ENCODE assay signal across 11 cellular contexts in genomic region chr6:7196019-7196402, GRCh38.
A peak's percentile ranks its signal among the peaks of the same experiment; 100 is the strongest.
DNase-seq lines count a peak whose midpoint lies in the region; ATAC-seq and TF ChIP-seq lines count a peak whose summit lies in the region.
"Had no signal": no experiment of that assay in that cellular context is flagged by ENCODE, and none has a peak within 500 bp of the region (broad histone marks: within the 10 kb centered on the region; RNA-seq: fewer than 3 reads in every experiment).

No MANE protein-coding gene starts in this region.

- CTCF ChIA-PET in CD4-positive, alpha-beta memory T cell (lab: Charles Lee; ENCODE audit: partially characterized antibody): interaction anchor here (0.5 kb wide), 1 partner anchor 28 kb away, joined by 4 read pairs; no protein-coding TSS in a partner anchor
- CTCF ChIA-PET in Calu3 (lab: Charles Lee): interaction anchor here (0.7 kb wide), 1 partner anchor 317 kb away, joined by 3 read pairs; no protein-coding TSS in a partner anchor

- H3K4me3 ChIP-seq in CD4-positive, alpha-beta memory T cell (ENCODE audit: low read length in 2 of 2): no peak overlapping the region
- H3K4me3 ChIP-seq in HUES6 (ENCODE audit: low read depth, low read length): no peak overlapping the region
- H3K4me3 ChIP-seq: lung had no signal

- H3K4me3 Mint-ChIP-seq in CD4-positive, alpha-beta memory T cell: peak overlapping the region in 4 of 8 donors; percentile 45 to 62 (median 53)
- H3K4me3 Mint-ChIP-seq in central memory CD8-positive, alpha-beta T cell: peak overlapping the region; percentile 18
- no peak overlapping the region for H3K4me3 Mint-ChIP-seq in mesothelial cell of epicardium
- no peak overlapping the region for H3K4me3 Mint-ChIP-seq in progenitor cell of endocrine pancreas (ENCODE audit: low read depth)
- no peak overlapping the region for H3K4me3 Mint-ChIP-seq in Calu3 (ENCODE audit: low read depth, unreplicated experiment)

- TF ChIP-seq CTCF in mesothelial cell of epicardium (IDR thresholded peaks at IDR 0.05; ENCODE audit: unreplicated experiment): no peak
- TF ChIP-seq CTCF in progenitor cell of endocrine pancreas (IDR thresholded peaks at IDR 0.05; ENCODE audit: unreplicated experiment): no peak
- TF ChIP-seq CTCF in Calu3 (IDR thresholded peaks at IDR 0.05; ENCODE audit: unreplicated experiment): no peak

- no peaks in the 10 kb centered on the region for H3K36me3 ChIP-seq in CD4-positive, alpha-beta memory T cell (ENCODE audit: insufficient read depth, low read length)
- H3K36me3 ChIP-seq in HUES6 (ENCODE audit: control insufficient read depth, insufficient read depth, low read length): peaks cover 12% of the 10 kb centered on the region

- intact Hi-C loops in CD4-positive, alpha-beta memory T cell (cut with micrococcal nuclease): no loop called here
- intact Hi-C loops in Calu3 (cut with micrococcal nuclease; ENCODE audit: unreplicated experiment): no loop called here

- H3K27me3 ChIP-seq in CD4-positive, alpha-beta memory T cell (ENCODE audit: insufficient read depth, low read length): no peaks in the 10 kb centered on the region
- no peaks in the 10 kb centered on the region for H3K27me3 ChIP-seq in HUES6 (ENCODE audit: control insufficient read depth, insufficient read depth, low read length)

- peaks cover 4% of the 10 kb centered on the region for H3K4me1 ChIP-seq in CD4-positive, alpha-beta memory T cell (ENCODE audit: insufficient read depth, low read length)
- H3K4me1 ChIP-seq in HUES6 (ENCODE audit: control insufficient read depth, insufficient read depth, low read length): peaks cover 8% of the 10 kb centered on the region; the same call in 1 of the 2 replicates

- peaks cover 16 to 38% (median 27%) of the 10 kb centered on the region in 4 donors for H3K4me1 Mint-ChIP-seq in CD4-positive, alpha-beta memory T cell
- H3K4me1 Mint-ChIP-seq in central memory CD8-positive, alpha-beta T cell: peaks cover 29% of the 10 kb centered on the region
- H3K4me1 Mint-ChIP-seq in mesothelial cell of epicardium (peaks cover 22% of the 10 kb centered on the region), progenitor cell of endocrine pancreas (ENCODE audit: low read depth) (peaks cover 21% of the 10 kb centered on the region), Calu3 (ENCODE audit: low read depth, unreplicated experiment) (peaks cover 6% of the 10 kb centered on the region)

- POLR2A ChIA-PET in CD4-positive, alpha-beta memory T cell (lab: Charles Lee; ENCODE audit: partially characterized antibody): no interaction called here

- BruUV-seq in Calu3 (replicated peaks; lab: Mats Ljungman, UMichigan): no TSS peak

- H3K9me3 Mint-ChIP-seq in CD4-positive, alpha-beta memory T cell: no peaks in the 10 kb centered on the region
- no peaks in the 10 kb centered on the region for H3K9me3 Mint-ChIP-seq in central memory CD8-positive, alpha-beta T cell
- H3K9me3 Mint-ChIP-seq in mesothelial cell of epicardium (no peaks in the 10 kb centered on the region), progenitor cell of endocrine pancreas (ENCODE audit: low read depth) (no peaks in the 10 kb centered on the region), Calu3 (ENCODE audit: low read depth, unreplicated experiment) (no peaks in the 10 kb centered on the region)

- no peak overlapping the region for H3K27ac ChIP-seq in CD4-positive, alpha-beta memory T cell (ENCODE audit: low read depth, low read length)
- 0 out of 2 replicates have a peak overlapping the region, but pooled peaks have one; percentile 9 for H3K27ac ChIP-seq in HUES6 (ENCODE audit: low read depth, low read length)

- ATAC-seq in central memory CD8-positive, alpha-beta T cell (replicated peaks; ENCODE audit: extremely low read depth, poor library complexity, severe bottlenecking): no peak
- ATAC-seq in GM19023 (IDR thresholded peaks at IDR 0.05; ENCODE audit: unreplicated experiment): no peak
- ATAC-seq in HG03439 (IDR thresholded peaks at IDR 0.05; ENCODE audit: unreplicated experiment): no peak

- H3K27ac Mint-ChIP-seq in CD4-positive, alpha-beta memory T cell: peak overlapping the region in 6 of 7 donors; percentile 46 to 90 (median 82)
- peak overlapping the region; percentile 57 for H3K27ac Mint-ChIP-seq in central memory CD8-positive, alpha-beta T cell (ENCODE audit: low read depth)
- H3K27ac Mint-ChIP-seq in mesothelial cell of epicardium: peak overlapping the region; percentile 89
- no peak overlapping the region for H3K27ac Mint-ChIP-seq in progenitor cell of endocrine pancreas
- H3K27ac Mint-ChIP-seq in Calu3 (ENCODE audit: unreplicated experiment): no peak overlapping the region

- DNase-seq in CD4-positive, alpha-beta memory T cell: peak in 1 of 5 donors; percentile 3
- DNase-seq in central memory CD8-positive, alpha-beta T cell (ENCODE audit: low spot score in 2 of 2): no peak
- DNase-seq in mesothelial cell of epicardium (ENCODE audit: low spot score in 2 of 2, unreplicated experiment in 2 of 2) (no peak), progenitor cell of endocrine pancreas (ENCODE audit: low spot score, unreplicated experiment) (no peak), Calu3 (no peak)
- DNase-seq: COR-L47, NCI-H1105 had no signal

- no peaks in the 10 kb centered on the region for H3K9me3 ChIP-seq in CD4-positive, alpha-beta memory T cell (ENCODE audit: control insufficient read depth in 1 of 2, low read length in 2 of 2)
- H3K9me3 ChIP-seq in HUES6 (ENCODE audit: control insufficient read depth, insufficient read depth, low read depth, low read length): no peaks in the 10 kb centered on the region

- H3K27me3 Mint-ChIP-seq in CD4-positive, alpha-beta memory T cell: no peaks in the 10 kb centered on the region
- no peaks in the 10 kb centered on the region for H3K27me3 Mint-ChIP-seq in central memory CD8-positive, alpha-beta T cell
- no peaks in the 10 kb centered on the region for H3K27me3 Mint-ChIP-seq in mesothelial cell of epicardium (ENCODE audit: low read depth)
- H3K27me3 Mint-ChIP-seq in progenitor cell of endocrine pancreas: no peaks in the 10 kb centered on the region
- no peaks in the 10 kb centered on the region for H3K27me3 Mint-ChIP-seq in Calu3 (ENCODE audit: unreplicated experiment)

- peaks cover 28 to 46% of the 10 kb centered on the region in 2 donors for H3K36me3 Mint-ChIP-seq in CD4-positive, alpha-beta memory T cell
- peaks cover 23% of the 10 kb centered on the region for H3K36me3 Mint-ChIP-seq in central memory CD8-positive, alpha-beta T cell (ENCODE audit: insufficient read depth)
- H3K36me3 Mint-ChIP-seq in mesothelial cell of epicardium (peaks cover 23% of the 10 kb centered on the region), progenitor cell of endocrine pancreas (ENCODE audit: insufficient read depth) (peaks cover 21% of the 10 kb centered on the region), Calu3 (ENCODE audit: insufficient read depth, unreplicated experiment) (peaks cover 13% of the 10 kb centered on the region)

- H3K9ac ChIP-seq in HUES6 (ENCODE audit: low read length): no peak overlapping the region

Comparison
In these comparisons a context has a peak if more than half of its experiments do, and no peak if none do; other contexts are left out.
1. H3K27ac Mint-ChIP-seq: peak in CD4-positive, alpha-beta memory T cell (6 of 7), central memory CD8-positive, alpha-beta T cell (single experiment) and mesothelial cell of epicardium (single experiment); none in progenitor cell of endocrine pancreas (single experiment) and Calu3 (single experiment).